20 cellular contexts compared by ENCODE assay signal in genomic region chr17:15291674-15292361, GRCh38. TPM values are rescaled to one million over a fixed set of nuclear protein-coding genes. Genes with fewer than 3 reads are reported as not detected.
DNase-seq lines count a peak whose midpoint lies in the region; ATAC-seq, FAIRE-seq and TF ChIP-seq lines count a peak whose summit lies in the region.
"Had no signal": no experiment of that assay in that cellular context is flagged by ENCODE, and none has a peak within 500 bp of the region (broad histone marks: within the 10 kb centered on the region; RNA-seq: fewer than 3 reads in every experiment).

No MANE protein-coding gene starts in this region.

- CTCF ChIA-PET in A549 (lab: Yijun Ruan, JAX): interaction anchor here (0.6 to 1.5 kb wide), 4 partner anchors 27 to 140 kb away, joined by 3 to 6 read pairs (median 3); no protein-coding TSS in a partner anchor
- CTCF ChIA-PET in CD8-positive, alpha-beta T cell (lab: Charles Lee): no interaction called here

- DNase-seq in A549 (ENCODE audit: low read depth in 1 of 2, low spot score in 1 of 2) (no peak), M059J (ENCODE audit: low read depth) (peak; percentile 74), fibroblast of lung (ENCODE audit: low read depth in 2 of 2) (peak; percentile 41 to 88), islet precursor cell (peak; percentile 54), middle frontal gyrus (ENCODE audit: extremely low spot score, low spot score) (no peak), DMS 273 treated with DMSO at 0.1 percent for 48 hours (lab: John Stamatoyannopoulos, UW) (no peak)
- no peak for DNase-seq in CD8-positive, alpha-beta T cell
- DNase-seq: activated effector memory CD4-positive, alpha-beta T cell treated with Interleukin-2 at 50 U/mL for 16 hours; DMS79; NCI-H1694 treated with DMSO at 0.1 percent for 48 hours; NCI-H446 treated with DMSO at 0.1 percent for 48 hours; stimulated activated CD4-positive, alpha-beta T cell treated with anti-CD3 and anti-CD28 coated beads, Interleukin-15, amount 100 ng/mL, for 24 hours; T1000 had no signal

- H2AFZ ChIP-seq in fibroblast of lung (ENCODE audit: low read length): no peak overlapping the region

- no peak for TF ChIP-seq EP300 in A549 (IDR thresholded peaks at IDR 0.05)

- H3K27ac ChIP-seq in A549 (peak overlapping the region in 1 of 2 experiments; percentile 10; a peak in 2 of 6 replicates), fibroblast of lung (ENCODE audit: insufficient read depth, low read length) (no peak overlapping the region)
- no peak overlapping the region for H3K27ac ChIP-seq in CD8-positive, alpha-beta T cell (ENCODE audit: low read depth, low read length)

- TF ChIP-seq CTCF in A549 (IDR thresholded peaks at IDR 0.05) (no peak), fibroblast of lung (conservative IDR thresholded peaks at IDR 0.05 in 1 of 2, IDR thresholded peaks at IDR 0.05 in 1 of 2; ENCODE audit: low read depth in 1 of 2, low read length in 2 of 2) (no peak)
- TF ChIP-seq CTCF in CD8-positive, alpha-beta T cell (IDR thresholded peaks at IDR 0.05): no peak

- TF ChIP-seq POLR2A in A549 (IDR thresholded peaks at IDR 0.05; ENCODE audit: low read length): no peak

- POLR2A ChIA-PET in A549 (lab: Yijun Ruan, JAX): no interaction called here
- POLR2A ChIA-PET in CD8-positive, alpha-beta T cell (lab: Charles Lee): no interaction called here

- H3K9ac ChIP-seq in fibroblast of lung (ENCODE audit: insufficient read depth, low read length): no peak overlapping the region

- WGBS in A549 (ENCODE audit: missing lambda C conversion rate): 87% methylated on average over 8 of the region's 8 CpGs

- no peaks in the 10 kb centered on the region for H3K27me3 ChIP-seq in fibroblast of lung (ENCODE audit: control insufficient read depth, insufficient read depth, low read length)
- H3K27me3 ChIP-seq in CD8-positive, alpha-beta T cell (ENCODE audit: insufficient read depth, low read length): no peaks in the 10 kb centered on the region

- no peaks in the 10 kb centered on the region for H3K36me3 ChIP-seq in fibroblast of lung (ENCODE audit: control insufficient read depth, insufficient read depth, low read length)
- no peaks in the 10 kb centered on the region for H3K36me3 ChIP-seq in CD8-positive, alpha-beta T cell (ENCODE audit: insufficient read depth, low read length)

- no peaks in the 10 kb centered on the region for H3K4me1 Mint-ChIP-seq in CD8-positive, alpha-beta T cell (ENCODE audit: low read depth)

- no peak overlapping the region for H3K4me3 ChIP-seq in A549
- no peak overlapping the region for H3K4me3 ChIP-seq in fibroblast of lung (replicated peaks in 1 of 4; ENCODE audit: control extremely low read depth in 1 of 4, insufficient read depth in 1 of 4, low read depth in 3 of 4, low read length in 4 of 4)
- H3K4me3 ChIP-seq in CD8-positive, alpha-beta T cell (ENCODE audit: low read depth, low read length): no peak overlapping the region

- H3K4me1 ChIP-seq in A549 (peaks cover 21% of the 10 kb centered on the region), fibroblast of lung (ENCODE audit: control insufficient read depth, extremely low read depth, insufficient read depth, low read length) (no peaks in the 10 kb centered on the region)
- H3K4me1 ChIP-seq in CD8-positive, alpha-beta T cell (ENCODE audit: insufficient read depth, low read length): no peaks in the 10 kb centered on the region

- FAIRE-seq in A549 (lab: Jason Lieb, UNC): peak; percentile 39
- FAIRE-seq: frontal cortex had no signal

- no peaks in the 10 kb centered on the region for H3K9me3 Mint-ChIP-seq in CD8-positive, alpha-beta T cell
- H3K9me3 Mint-ChIP-seq: stimulated activated naive CD8-positive, alpha-beta T cell treated with anti-CD3 and anti-CD28 coated beads, Interleukin-15, Interleukin-2, amounts not matched to agents 100 ng/mL and 50 ng/mL, for 24 hours had no signal

- H4K20me1 ChIP-seq in fibroblast of lung (ENCODE audit: control insufficient read depth, extremely low read depth, insufficient read depth, low read length): no peaks in the 10 kb centered on the region

- H3K36me3 Mint-ChIP-seq in CD8-positive, alpha-beta T cell: no peaks in the 10 kb centered on the region

- peaks cover 39% of the 10 kb centered on the region for H3K27me3 Mint-ChIP-seq in CD8-positive, alpha-beta T cell (ENCODE audit: low read depth)

- intact Hi-C loops in CD8-positive, alpha-beta T cell (cut with DNase I, micrococcal nuclease): no loop called here

- H3K4me3 Mint-ChIP-seq in CD8-positive, alpha-beta T cell: no peak overlapping the region
- H3K4me3 Mint-ChIP-seq: stimulated activated naive CD8-positive, alpha-beta T cell treated with anti-CD3 and anti-CD28 coated beads, Interleukin-15, Interleukin-2, amounts not matched to agents 100 ng/mL and 50 ng/mL, for 24 hours had no signal

- H3K79me2 ChIP-seq in fibroblast of lung (ENCODE audit: control insufficient read depth, insufficient read depth, low read length): no peaks in the 10 kb centered on the region

- ATAC-seq in A549 (no peak), HG02870 (IDR thresholded peaks at IDR 0.05; ENCODE audit: unreplicated experiment) (no peak)
- no peak for ATAC-seq in CD8-positive, alpha-beta T cell
- ATAC-seq: HCT116 had no signal

- TF ChIP-seq RAD21 in A549 (conservative IDR thresholded peaks at IDR 0.05 in 1 of 2, IDR thresholded peaks at IDR 0.05 in 1 of 2): no peak

- no peak overlapping the region for H3K27ac Mint-ChIP-seq in CD8-positive, alpha-beta T cell
- H3K27ac Mint-ChIP-seq: stimulated activated naive CD8-positive, alpha-beta T cell treated with anti-CD3 and anti-CD28 coated beads, Interleukin-15, Interleukin-2, amounts not matched to agents 100 ng/mL and 50 ng/mL, for 24 hours had no signal

- no peak overlapping the region for H3K4me2 ChIP-seq in A549
- H3K4me2 ChIP-seq in fibroblast of lung (ENCODE audit: extremely low read depth, insufficient read depth, low read length): no peak overlapping the region

- no peaks in the 10 kb centered on the region for H3K9me3 ChIP-seq in A549
- no peaks in the 10 kb centered on the region for H3K9me3 ChIP-seq in fibroblast of lung (ENCODE audit: control insufficient read depth, insufficient read depth, low read depth, low read length)
- no peaks in the 10 kb centered on the region for H3K9me3 ChIP-seq in CD8-positive, alpha-beta T cell (ENCODE audit: low read length)

TF ChIP-seq in A549, 52 proteins besides CTCF, POLR2A, EP300 and RAD21:
- TF ChIP-seq HEYL (CRISPR knock-in tag; IDR thresholded peaks at IDR 0.05): no peak

RNA-seq across cellular contexts. Expression of gene PMP22, which starts 26.7 kb away (rescaled TPM):
- polyA plus RNA-seq in A549 (2011; rRNA removed) (102 and 131 TPM in 2 replicates), A549 (2017; fragmentation: RNase III; extraction: RNeasy Plus Mini Kit Qiagen cat#74134 plus additional on column Dnase treatment) (39.1 to 40.7 TPM (median 40.1 TPM) in 3 replicates), fibroblast of lung (191 and 269 TPM in 2 replicates)
- polyA plus RNA-seq in A549 (2012; cell fraction: cytosol; rRNA removed): 213 and 232 TPM in 2 replicates
- 159 and 171 TPM in 2 replicates for polyA plus RNA-seq in A549 (2012; cell fraction: nucleus; rRNA removed)
- polyA minus RNA-seq in A549 (2011; rRNA and poly(A)+ RNA removed): 168 and 199 TPM in 2 replicates
- 15.3 and 20.0 TPM in 2 replicates for total RNA-seq in M059J (2014; rRNA removed; shearing (Covaris generic))
- 74.0 and 99.1 TPM in 2 replicates for total RNA-seq in fibroblast of lung
- polyA plus RNA-seq in fibroblast of lung (2012): 97.4 and 142 TPM in 2 replicates
- polyA minus RNA-seq in fibroblast of lung (ENCODE audit: low replicate concordance): 469 and 573 TPM in 2 replicates
- total RNA-seq in CD8-positive, alpha-beta T cell: under 1 TPM in 1 of 2 experiments, not detected in 1; 0.33 TPM
- polyA plus RNA-seq: neural cell had no signal

RNA-seq across cellular contexts. Expression of gene TEKT3, which starts 49.6 kb away (rescaled TPM):
- polyA plus RNA-seq in A549 (2011; rRNA removed) (0.21 and 0.49 TPM in 2 replicates), A549 (2017; fragmentation: RNase III; extraction: RNeasy Plus Mini Kit Qiagen cat#74134 plus additional on column Dnase treatment) (0.17 TPM in 1 of 3 replicates, not detected in the others), fibroblast of lung (0.19 and 0.52 TPM in 2 replicates)
- 0.12 TPM in 1 of 2 replicates, not detected in the other for polyA plus RNA-seq in A549 (2012; cell fraction: cytosol; rRNA removed)
- polyA plus RNA-seq in A549 (2012; cell fraction: nucleus; rRNA removed): 0.29 and 1.2 TPM in 2 replicates
- 0.39 TPM in 1 of 2 replicates, not detected in the other for polyA minus RNA-seq in A549 (2011; rRNA and poly(A)+ RNA removed)
- not detected in 2 replicates for total RNA-seq in M059J (2014; rRNA removed; shearing (Covaris generic))
- total RNA-seq in fibroblast of lung: 0.33 and 0.77 TPM in 2 replicates
- polyA plus RNA-seq in fibroblast of lung (2012): 0.59 TPM in 1 of 2 replicates, not detected in the other
- polyA minus RNA-seq in fibroblast of lung (ENCODE audit: low replicate concordance): not detected in 2 replicates
- total RNA-seq in CD8-positive, alpha-beta T cell: under 1 TPM in 1 of 2 experiments, not detected in 1; 0.28 TPM
- total RNA-seq: A172, pulmonary artery endothelial cell had no signal

Comparison
In these comparisons a context has a peak if more than half of its experiments do, and no peak if none do; other contexts are left out.
1. DNase-seq: peak in M059J (single experiment), fibroblast of lung (2 of 2) and islet precursor cell (single experiment); none in A549 (0 of 2), middle frontal gyrus (single experiment), CD8-positive, alpha-beta T cell (0 of 7) and DMS 273 treated with DMSO at 0.1 percent for 48 hours (single experiment).
2. RNA of gene PMP22, which starts 26.7 kb away (total RNA-seq): 74.0 to 99.1 TPM in fibroblast of lung and 15.3 to 20.0 TPM in M059J; 0.33 TPM in CD8-positive, alpha-beta T cell; every median in the first group is over 10 times any median in the second.